In the genomic region with DNA sequence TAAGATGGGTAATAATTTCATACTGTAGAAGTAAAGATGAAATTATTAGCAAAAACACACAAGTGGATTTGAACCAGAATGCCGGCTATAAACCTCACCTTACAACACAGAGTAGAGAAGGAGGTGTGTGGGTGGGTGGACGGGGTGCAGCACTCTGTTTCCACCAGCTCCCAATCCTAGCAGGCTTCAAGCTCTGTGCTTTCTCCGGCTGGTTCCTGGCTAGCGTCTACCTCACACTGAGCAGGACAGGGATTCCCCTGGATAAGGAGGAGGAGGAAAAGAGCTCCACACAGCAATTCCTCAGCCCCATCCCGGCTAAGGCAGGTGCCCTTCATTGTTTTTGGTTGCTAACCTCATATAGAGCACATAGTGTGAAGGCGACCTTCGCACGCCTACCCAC, we compare ENCODE assay signal across 26 cellular contexts.
"Had no signal": no experiment of that assay in that cellular context is flagged by ENCODE, and none has a peak within 500 bp of the region (broad histone marks: within the 10 kb centered on the region; RNA-seq: fewer than 3 reads in every experiment).

No MANE protein-coding gene starts in this region.

- H3K9me3 ChIP-seq: body of pancreas, esophagus muscularis mucosa, gastrocnemius medialis had no signal

- H3K4me3 ChIP-seq: body of pancreas, esophagus muscularis mucosa, gastrocnemius medialis had no signal

- H3K27me3 ChIP-seq: body of pancreas, esophagus muscularis mucosa, foreskin keratinocyte, gastrocnemius medialis had no signal

- DNase-seq: activated B cell treated with CpG ODN at 0.5 μM for 24 hours; activated CD4-positive, alpha-beta T cell treated with anti-CD3 and anti-CD28 coated beads for 48 hours; activated CD4-positive, alpha-beta T cell treated with anti-CD3 and anti-CD28 coated beads, Interleukin-2, amount 50 U/mL, for 1 hour; activated CD4-positive, alpha-beta T cell treated with anti-CD3 and anti-CD28 coated beads, Interleukin-2, amount 50 U/mL, for 48 hours; activated CD8-positive, alpha-beta memory T cell treated with anti-CD3 and anti-CD28 coated beads for 24 hours; activated CD8-positive, alpha-beta T cell treated with anti-CD3 and anti-CD28 coated beads for 36 hours; activated effector memory CD4-positive, alpha-beta T cell treated with Interleukin-2 at 50 U/mL for 16 hours; activated gamma-delta T cell treated with Interleukin-2 at 50 U/mL for 16 hours; activated naive CD4-positive, alpha-beta T cell treated with anti-CD3 and anti-CD28 coated beads, Interleukin-2, amount 50 U/mL, for 16 hours; activated naive CD4-positive, alpha-beta T cell treated with Interleukin-2 at 50 U/mL for 16 hours; activated T-cell treated with anti-CD3 and anti-CD28 coated beads, Interleukin-2, amount 50 U/mL, for 4 hours; amniotic stem cell; anterior cingulate cortex; body of pancreas; caudate nucleus; cortex of kidney; dermis blood vessel endothelial cell; effector CD4-positive, alpha-beta T cell; effector memory CD8-positive, alpha-beta T cell; erythroblast; foreskin keratinocyte; gastrocnemius medialis; glutamatergic neuron; T-helper 2 cell had no signal

- H3K4me1 ChIP-seq: body of pancreas, foreskin keratinocyte, gastrocnemius medialis had no signal

- H3K27ac ChIP-seq: body of pancreas, esophagus muscularis mucosa, foreskin keratinocyte, gastrocnemius medialis, VCaP had no signal

- H3K36me3 ChIP-seq: esophagus muscularis mucosa, gastrocnemius medialis had no signal
